In genomic region chr4:159158989-159159388, GRCh38 we compare ENCODE assay signal across 13 cellular contexts. TPM values are rescaled to one million over a fixed set of nuclear protein-coding genes. Genes with fewer than 3 reads are reported as not detected.
DNase-seq lines count a peak whose midpoint lies in the region; ATAC-seq, FAIRE-seq and TF ChIP-seq lines count a peak whose summit lies in the region.
"Had no signal": no experiment of that assay in that cellular context is flagged by ENCODE, and none has a peak within 500 bp of the region (broad histone marks: within the 10 kb centered on the region; RNA-seq: fewer than 3 reads in every experiment).

No MANE protein-coding gene starts in this region.

- FAIRE-seq in GM12891 (lab: Jason Lieb, UNC): no peak

- no peak overlapping the region for H2AFZ ChIP-seq in H9 (ENCODE audit: low read length)

- no peak overlapping the region for H2BK5ac ChIP-seq in H9 (ENCODE audit: insufficient read length, low read length)

- peak overlapping the region; percentile 51 for H3K27ac ChIP-seq in cardiac muscle cell
- no peak overlapping the region for H3K27ac ChIP-seq in H9 (ENCODE audit: insufficient read length, low read depth, low read length)
- peak overlapping the region; percentile 20 for H3K27ac ChIP-seq in subcutaneous abdominal adipose tissue (ENCODE audit: low read depth, low read length)

- H3K4me1 ChIP-seq in cardiac muscle cell (ENCODE audit: low read depth) (peaks cover 53% of the 10 kb centered on the region), H9 (ENCODE audit: insufficient read depth, low read length) (peaks cover 6% of the 10 kb centered on the region; the same call in 1 of the 2 replicates), subcutaneous abdominal adipose tissue (ENCODE audit: control insufficient read depth in 5 of 5, insufficient read depth in 5 of 5, low read length in 5 of 5) (peaks cover 0 to 22% (median 8%) of the 10 kb centered on the region in 5 donors)

- H4K20me1 ChIP-seq in H9 (ENCODE audit: control insufficient read depth, insufficient read depth, insufficient read length): no peaks in the 10 kb centered on the region

- H3K79me1 ChIP-seq in H9 (ENCODE audit: insufficient read depth, low read depth, low read length, poor library complexity, severe bottlenecking): no peaks in the 10 kb centered on the region

- no peak overlapping the region for H4K91ac ChIP-seq in H9 (ENCODE audit: insufficient read length, low read depth, low read length)

- no peaks in the 10 kb centered on the region for H3K23me2 ChIP-seq in H9 (ENCODE audit: insufficient read length, low read depth, low read length, poor library complexity, severe bottlenecking)

- H4K8ac ChIP-seq in H9 (replicated peaks; ENCODE audit: insufficient read length, low read depth, low read length): no peak overlapping the region

- no peak overlapping the region for H2BK20ac ChIP-seq in H9 (ENCODE audit: low read depth, low read length, poor library complexity, severe bottlenecking)

- H2BK120ac ChIP-seq in H9 (ENCODE audit: low read depth, low read length, poor library complexity, severe bottlenecking): no peak overlapping the region

- H3K9ac ChIP-seq in H9 (ENCODE audit: extremely low read depth, insufficient read length, low read length) (no peak overlapping the region), subcutaneous abdominal adipose tissue (ENCODE audit: low read length in 5 of 5) (no peak overlapping the region)

- peaks cover 32 to 40% of the 10 kb centered on the region in 2 experiments for H3K4me1 Mint-ChIP-seq in H9

- no peak for TF ChIP-seq CTCF in cardiac muscle cell (IDR thresholded peaks at IDR 0.05; ENCODE audit: low read depth, low read length)
- TF ChIP-seq CTCF in H9 (conservative IDR thresholded peaks at IDR 0.05): no peak

- WGBS in H9 (ENCODE audit: extremely low coverage, insufficient read length, low lambda C conversion rate): no CpG with 5 or more reads among the region's 5 CpGs

- H3K27me3 ChIP-seq in cardiac muscle cell (no peaks in the 10 kb centered on the region), H9 (ENCODE audit: insufficient read depth, low read length) (no peaks in the 10 kb centered on the region), subcutaneous abdominal adipose tissue (ENCODE audit: control insufficient read depth in 5 of 5, insufficient read depth in 4 of 5, low read length in 5 of 5) (no peaks in the 10 kb centered on the region)

- H3K23ac ChIP-seq in H9 (ENCODE audit: insufficient read length, low read depth, low read length): no peak overlapping the region

- H3K27me3 Mint-ChIP-seq in H9 (ENCODE audit: low read depth): no peaks in the 10 kb centered on the region

- DNase-seq in cardiac muscle cell (ENCODE audit: low read depth in 1 of 2, low spot score in 1 of 2) (no peak), left ventricle myocardium superior (no peak), H9 (no peak), astrocyte of the hippocampus (ENCODE audit: low read depth, low spot score) (peak; percentile 23), GM12891 (ENCODE audit: insufficient read length, low spot score) (no peak), amniotic stem cell (lab: John Stamatoyannopoulos, UW) (no peak)
- DNase-seq: MM.1S, NCI-H1048, NCI-H2171, NCI-H524 treated with DMSO at 0.1 percent for 48 hours had no signal

- H2BK15ac ChIP-seq in H9 (ENCODE audit: low read depth, low read length): no peak overlapping the region

- no peaks in the 10 kb centered on the region; a peak in 1 of 5 replicates for H3K9me3 Mint-ChIP-seq in H9

- TF ChIP-seq POLR2A in GM12891 (IDR thresholded peaks at IDR 0.05; ENCODE audit: low read depth, low read length): no peak

- no peak overlapping the region for H4K5ac ChIP-seq in H9 (ENCODE audit: insufficient read length, low read depth, low read length)

- H3K9me3 ChIP-seq in cardiac muscle cell (ENCODE audit: low read depth) (no peaks in the 10 kb centered on the region), H9 (ENCODE audit: control insufficient read depth, low read depth, low read length) (no peaks in the 10 kb centered on the region), subcutaneous abdominal adipose tissue (ENCODE audit: control insufficient read depth in 5 of 5, low read length in 5 of 5) (no peaks in the 10 kb centered on the region)

- no peak overlapping the region for H3K4ac ChIP-seq in H9 (ENCODE audit: low read depth, low read length)

- no peak overlapping the region for H2BK12ac ChIP-seq in H9 (ENCODE audit: insufficient read length, low read depth, low read length)

- H3K4me3 ChIP-seq in cardiac muscle cell (no peak overlapping the region), subcutaneous abdominal adipose tissue (ENCODE audit: low read depth in 1 of 5, low read length in 5 of 5) (no peak overlapping the region)

- H3K18ac ChIP-seq in H9 (ENCODE audit: insufficient read length, low read depth, low read length): no peak overlapping the region

- peaks cover 7% of the 10 kb centered on the region; the same call in 1 of the 2 replicates for H3K79me2 ChIP-seq in H9 (ENCODE audit: insufficient read depth, low read length)

- peak overlapping the region in 2 of 3 experiments; percentile 56 to 83; a peak in 5 of 7 replicates for H3K27ac Mint-ChIP-seq in H9

- no peak overlapping the region for H3T11ph ChIP-seq in H9 (ENCODE audit: low read length)

- H3K36me3 ChIP-seq in cardiac muscle cell (no peaks in the 10 kb centered on the region), subcutaneous abdominal adipose tissue (ENCODE audit: control insufficient read depth in 5 of 5, insufficient read depth in 5 of 5, low read length in 5 of 5) (no peaks in the 10 kb centered on the region)

- no peak overlapping the region; a peak in 1 of 5 replicates for H3K4me3 Mint-ChIP-seq in H9

- no peak for ATAC-seq in left ventricle myocardium superior
- ATAC-seq in HG03520 (IDR thresholded peaks at IDR 0.05; ENCODE audit: unreplicated experiment): no peak
- ATAC-seq: Right ventricle myocardium inferior had no signal

- no peaks in the 10 kb centered on the region for H3K36me3 Mint-ChIP-seq in H9 (ENCODE audit: insufficient read depth in 1 of 3, low read depth in 3 of 3)

- H3K56ac ChIP-seq in H9 (ENCODE audit: insufficient read length, low read depth, low read length): no peak overlapping the region

- no peak overlapping the region for H3K14ac ChIP-seq in H9 (ENCODE audit: insufficient read depth, low read length)

- H2AK5ac ChIP-seq in H9 (ENCODE audit: insufficient read length, low read length): no peak overlapping the region

- no peak overlapping the region for H3K4me2 ChIP-seq in H9 (ENCODE audit: insufficient read depth, insufficient read length, low read length)

- intact Hi-C loops in left ventricle myocardium superior (cut with micrococcal nuclease): no loop called here

TF ChIP-seq in GM12891, 5 proteins besides CTCF, POLR2A, EP300 and RAD21:
- TF ChIP-seq TAF1 (IDR thresholded peaks at IDR 0.05; ENCODE audit: low read depth, low read length) (no peak), POU2F2 (IDR thresholded peaks at IDR 0.05; ENCODE audit: low read depth, low read length) (no peak), POLR2AphosphoS5 (IDR thresholded peaks at IDR 0.05; ENCODE audit: low read depth, low read length) (no peak), SPI1 (IDR thresholded peaks at IDR 0.05; ENCODE audit: low read depth, low read length) (no peak), PAX5 (IDR thresholded peaks at IDR 0.05; ENCODE audit: insufficient read depth, low read length, severe bottlenecking) (no peak)

RNA-seq across cellular contexts. Expression of gene RAPGEF2, which starts 56.1 kb away (rescaled TPM):
- total RNA-seq in cardiac muscle cell (63.4 and 96.0 TPM in 2 replicates), left ventricle myocardium superior (42.2 TPM), H9 (2021) (33.8 and 37.1 TPM in 2 replicates)
- 13.0 and 17.3 TPM in 2 replicates for polyA plus RNA-seq in cardiac muscle cell
- polyA plus RNA-seq in GM12891 (2012; ENCODE audit: low read depth, missing spikeins): 13.2 TPM
